Comparison of ENCODE assay signal across 26 cellular contexts in genomic region chr7:15821484-15822122, GRCh38.
DNase-seq lines count a peak whose midpoint lies in the region; ATAC-seq and TF ChIP-seq lines count a peak whose summit lies in the region.
"Had no signal": no experiment of that assay in that cellular context is flagged by ENCODE, and none has a peak within 500 bp of the region (broad histone marks: within the 10 kb centered on the region; RNA-seq: fewer than 3 reads in every experiment).

No MANE protein-coding gene starts in this region.

- no peaks in the 10 kb centered on the region for H3K9me3 Mint-ChIP-seq in activated T-cell treated with anti-CD3 and anti-CD28 coated beads, Interleukin-2, amount 50 U/mL, for 24 hours

- H3K27ac ChIP-seq in osteoblast (ENCODE audit: low read depth, low read length), result no peak overlapping the region
- H3K27ac ChIP-seq: ascending aorta, foreskin keratinocyte, parathyroid adenoma had no signal

- no peak for TF ChIP-seq CTCF in foreskin fibroblast (IDR thresholded peaks at IDR 0.05; ENCODE audit: low read depth, low read length)
- no peak for TF ChIP-seq CTCF in osteoblast (IDR thresholded peaks at IDR 0.05; ENCODE audit: extremely low read depth, low read depth, low read length)

- H3K4me1 Mint-ChIP-seq in activated T-cell treated with anti-CD3 and anti-CD28 coated beads, Interleukin-2, amount 50 U/mL, for 24 hours (ENCODE audit: low read depth), result no peaks in the 10 kb centered on the region
- H3K4me1 Mint-ChIP-seq: activated B cell treated with CpG ODN at 0.5 μM for 24 hours; activated naive CD4-positive, alpha-beta T cell treated with anti-CD3 and anti-CD28 coated beads, Interleukin-2, amount 10 ng/mL, durations not matched to agents 7 days and 5 days; CD8-positive, alpha-beta memory T cell; naive thymus-derived CD8-positive, alpha-beta T cell had no signal

- H3K27ac Mint-ChIP-seq in activated T-cell treated with anti-CD3 and anti-CD28 coated beads, Interleukin-2, amount 50 U/mL, for 24 hours, result no peak overlapping the region
- H3K27ac Mint-ChIP-seq: activated B cell treated with CpG ODN at 0.5 μM for 24 hours; activated CD4-positive, alpha-beta memory T cell treated with anti-CD3 and anti-CD28 coated beads for 36 hours; activated naive CD4-positive, alpha-beta T cell treated with anti-CD3 and anti-CD28 coated beads, Interleukin-2, amount 10 ng/mL, durations not matched to agents 7 days and 5 days; CD8-positive, alpha-beta memory T cell; effector memory CD8-positive, alpha-beta T cell; naive thymus-derived CD8-positive, alpha-beta T cell had no signal

- peak overlapping the region; percentile 35 for H3K9ac ChIP-seq in adipocyte (ENCODE audit: low read length)
- H3K9ac ChIP-seq: parathyroid adenoma, SK-N-SH had no signal

- H3K4me1 ChIP-seq in adipocyte (ENCODE audit: control insufficient read depth, insufficient read depth, low read length) (peaks cover 16% of the 10 kb centered on the region), osteoblast (ENCODE audit: insufficient read depth, low read length) (peaks cover 6% of the 10 kb centered on the region)
- H3K4me1 ChIP-seq: foreskin keratinocyte, parathyroid adenoma had no signal

- peak overlapping the region; percentile 5 for H2AFZ ChIP-seq in osteoblast (ENCODE audit: low read length)
- H2AFZ ChIP-seq: parathyroid adenoma had no signal

- no peak overlapping the region for H3K4me3 Mint-ChIP-seq in activated T-cell treated with anti-CD3 and anti-CD28 coated beads, Interleukin-2, amount 50 U/mL, for 24 hours
- H3K4me3 Mint-ChIP-seq: activated B cell treated with CpG ODN at 0.5 μM for 24 hours; activated CD4-positive, alpha-beta memory T cell treated with anti-CD3 and anti-CD28 coated beads for 36 hours; activated naive CD4-positive, alpha-beta T cell treated with anti-CD3 and anti-CD28 coated beads, Interleukin-2, amount 10 ng/mL, durations not matched to agents 7 days and 5 days; CD8-positive, alpha-beta memory T cell; effector memory CD8-positive, alpha-beta T cell; naive thymus-derived CD8-positive, alpha-beta T cell had no signal

- peak overlapping the region; percentile 25 for H3K4me3 ChIP-seq in adipocyte (ENCODE audit: low read length)
- no peak overlapping the region for H3K4me3 ChIP-seq in foreskin fibroblast (ENCODE audit: low read depth in 1 of 2, low read length in 2 of 2)
- H3K4me3 ChIP-seq in osteoblast (ENCODE audit: insufficient read depth, low read length), result no peak overlapping the region
- H3K4me3 ChIP-seq: ascending aorta had no signal

- H3K79me2 ChIP-seq in osteoblast (ENCODE audit: insufficient read depth, low read length), result no peaks in the 10 kb centered on the region
- H3K79me2 ChIP-seq: parathyroid adenoma had no signal

- H3K27me3 ChIP-seq in adipocyte (replicated peaks; ENCODE audit: control insufficient read depth, insufficient read depth, low read length), result no peaks in the 10 kb centered on the region
- no peaks in the 10 kb centered on the region for H3K27me3 ChIP-seq in osteoblast (ENCODE audit: insufficient read depth, low read length)
- H3K27me3 ChIP-seq: ascending aorta, foreskin keratinocyte had no signal

- DNase-seq in EH (ENCODE audit: low read depth), result peak; percentile 44
- DNase-seq in adipocyte (ENCODE audit: low read depth), result peak; percentile 23
- peak; percentile 58 to 77 for DNase-seq in foreskin fibroblast
- DNase-seq in osteoblast (ENCODE audit: insufficient read length, low spot score, missing footprints), result no peak
- no peak for DNase-seq in C1 segment of cervical spinal cord (lab: John Stamatoyannopoulos, UW)
- no peak for DNase-seq in KG1 (lab: John Stamatoyannopoulos, UW)
- no peak for DNase-seq in activated T-cell treated with anti-CD3 and anti-CD28 coated beads, Interleukin-2, amount 50 U/mL, for 24 hours
- DNase-seq: activated B cell treated with CpG ODN at 0.5 μM for 24 hours; activated CD4-positive, alpha-beta memory T cell treated with anti-CD3 and anti-CD28 coated beads for 36 hours; activated naive CD4-positive, alpha-beta T cell treated with anti-CD3 and anti-CD28 coated beads, Interleukin-2, amount 10 ng/mL, durations not matched to agents 7 days and 5 days; activated T-cell treated with anti-CD3 and anti-CD28 coated beads, Interleukin-2, amount 50 U/mL, for 1 hour; CD8-positive, alpha-beta memory T cell; DMS53; effector memory CD8-positive, alpha-beta T cell; foreskin keratinocyte; islet precursor cell; mesendoderm; naive thymus-derived CD8-positive, alpha-beta T cell; NCI-H510A treated with DMSO at 0.1 percent for 48 hours; SK-N-SH; stimulated activated naive CD4-positive, alpha-beta T cell had no signal

- no peaks in the 10 kb centered on the region for H3K27me3 Mint-ChIP-seq in activated T-cell treated with anti-CD3 and anti-CD28 coated beads, Interleukin-2, amount 50 U/mL, for 24 hours
- H3K27me3 Mint-ChIP-seq: activated B cell treated with CpG ODN at 0.5 μM for 24 hours; activated CD4-positive, alpha-beta memory T cell treated with anti-CD3 and anti-CD28 coated beads for 36 hours; activated naive CD4-positive, alpha-beta T cell treated with anti-CD3 and anti-CD28 coated beads, Interleukin-2, amount 10 ng/mL, durations not matched to agents 7 days and 5 days; CD8-positive, alpha-beta memory T cell; effector memory CD8-positive, alpha-beta T cell; naive thymus-derived CD8-positive, alpha-beta T cell had no signal

- H3K9me3 ChIP-seq in adipocyte (ENCODE audit: control insufficient read depth, low read length) (no peaks in the 10 kb centered on the region), osteoblast (ENCODE audit: low read depth, low read length) (no peaks in the 10 kb centered on the region)
- H3K9me3 ChIP-seq: ascending aorta, SK-N-SH had no signal

- no peaks in the 10 kb centered on the region for H3K36me3 Mint-ChIP-seq in activated T-cell treated with anti-CD3 and anti-CD28 coated beads, Interleukin-2, amount 50 U/mL, for 24 hours (ENCODE audit: low read depth)
- H3K36me3 Mint-ChIP-seq: activated CD4-positive, alpha-beta memory T cell treated with anti-CD3 and anti-CD28 coated beads for 36 hours; activated naive CD4-positive, alpha-beta T cell treated with anti-CD3 and anti-CD28 coated beads, Interleukin-2, amount 10 ng/mL, durations not matched to agents 7 days and 5 days; CD8-positive, alpha-beta memory T cell; naive thymus-derived CD8-positive, alpha-beta T cell had no signal

- H4K20me1 ChIP-seq in osteoblast (ENCODE audit: insufficient read depth, low read length), result no peaks in the 10 kb centered on the region

- no peak overlapping the region for H3K4me2 ChIP-seq in osteoblast (ENCODE audit: insufficient read depth, low read length)
- H3K4me2 ChIP-seq: SK-N-SH had no signal

- H3K36me3 ChIP-seq in adipocyte (ENCODE audit: control insufficient read depth, insufficient read depth, low read length, severe bottlenecking), result no peaks in the 10 kb centered on the region
- H3K36me3 ChIP-seq in osteoblast (ENCODE audit: insufficient read depth, low read length), result no peaks in the 10 kb centered on the region
- H3K36me3 ChIP-seq: ascending aorta had no signal

- no peak for ATAC-seq in GM18502 (IDR thresholded peaks at IDR 0.05; ENCODE audit: poor library complexity, unreplicated experiment)
- ATAC-seq: effector memory CD8-positive, alpha-beta T cell; foreskin keratinocyte; HCT116; HepG2; naive thymus-derived CD8-positive, alpha-beta T cell had no signal

Comparison
In these comparisons a context has a peak if more than half of its experiments do, and no peak if none do; other contexts are left out.
1. DNase-seq: peak in EH (single experiment), adipocyte (single experiment) and foreskin fibroblast (2 of 2); none in osteoblast (single experiment), C1 segment of cervical spinal cord (0 of 14), KG1 (single experiment) and activated T-cell treated with anti-CD3 and anti-CD28 coated beads, Interleukin-2, amount 50 U/mL, for 24 hours (single experiment).